In the genomic region with DNA sequence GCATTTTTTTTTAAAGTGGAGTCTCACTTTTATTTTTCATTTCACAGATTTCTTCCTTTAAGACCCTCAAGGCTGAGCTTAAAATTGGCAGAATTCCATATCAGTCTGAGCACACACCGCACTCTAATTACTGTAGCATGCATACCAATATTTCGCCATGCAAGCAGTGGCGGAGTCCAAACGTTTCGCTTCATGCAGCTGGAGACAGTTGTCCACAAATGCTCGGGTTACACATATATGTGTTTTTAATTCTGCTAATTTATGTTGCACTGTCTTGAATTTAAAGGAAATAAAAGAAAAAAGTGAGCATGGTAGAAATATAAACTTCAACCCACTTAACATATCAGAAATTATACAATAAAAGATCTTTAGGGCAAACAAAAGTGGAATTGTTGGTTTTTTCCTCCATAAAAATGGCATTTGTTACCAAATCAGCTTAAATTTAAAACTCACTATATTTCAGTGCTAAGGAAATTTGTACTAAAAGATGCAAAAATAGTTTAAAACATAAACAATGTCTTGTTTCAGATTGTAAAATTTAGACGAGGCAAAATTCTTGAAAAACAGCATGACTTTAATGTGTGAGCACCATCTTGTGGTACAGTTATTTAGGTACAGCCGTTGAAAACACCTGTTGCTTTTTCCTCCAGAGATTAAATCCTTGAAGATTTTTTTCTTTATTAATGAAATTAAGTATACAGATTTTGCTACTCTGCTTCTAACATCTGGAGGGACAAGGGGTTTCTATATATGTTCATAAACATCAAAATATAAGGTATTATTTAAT, we compare ENCODE assay signal across 8 cellular contexts. TPM values are rescaled to one million over a fixed set of nuclear protein-coding genes. Genes with fewer than 3 reads are reported as not detected.
DNase-seq lines count a peak whose midpoint lies in the region; ATAC-seq and TF ChIP-seq lines count a peak whose summit lies in the region.

No MANE protein-coding gene starts in this region.

- H3K18ac ChIP-seq in mesendoderm (ENCODE audit: low read length): no peak overlapping the region

- H3K56ac ChIP-seq in mesendoderm (ENCODE audit: low read length): no peak overlapping the region

- no peak overlapping the region for H3K4ac ChIP-seq in mesendoderm (ENCODE audit: low read depth, low read length)

- no peak overlapping the region for H2BK120ac ChIP-seq in mesendoderm (ENCODE audit: low read depth, low read length)

- no peaks in the 10 kb centered on the region for H3K27me3 ChIP-seq in mesendoderm (ENCODE audit: insufficient read depth, low read length, poor library complexity)

- DNase-seq in GDM1 (lab: John Stamatoyannopoulos, UW): peak; percentile 3
- DNase-seq in NOMO-1 treated with dmso at 0.1 percent for 144 hours (lab: John Stamatoyannopoulos, UW; ENCODE audit: unreplicated experiment): peak; percentile 50
- no peak for DNase-seq in coronary artery (ENCODE audit: low spot score)
- peak; percentile 34 for DNase-seq in mesendoderm
- DNase-seq in islet precursor cell: no peak

- no peak overlapping the region for H3K4me2 ChIP-seq in mesendoderm (ENCODE audit: low read length)

- no CpG with 5 or more reads among the region's 8 CpGs for WGBS in mesendoderm (ENCODE audit: extremely low coverage, insufficient coverage, low lambda C conversion rate)

- no peaks in the 10 kb centered on the region for H3K79me2 ChIP-seq in mesendoderm (ENCODE audit: control insufficient read depth, insufficient read depth, low read length)

- peak; percentile 67 for TF ChIP-seq CTCF in coronary artery (IDR thresholded peaks at IDR 0.05)

- no peak overlapping the region for H2BK5ac ChIP-seq in mesendoderm (ENCODE audit: low read length)

- H3K4me3 ChIP-seq in coronary artery: peak overlapping the region; percentile 18
- H3K4me3 ChIP-seq in mesendoderm (ENCODE audit: low read length): no peak overlapping the region

- no peaks in the 10 kb centered on the region for H3K4me1 ChIP-seq in mesendoderm (ENCODE audit: control insufficient read depth, low read depth, low read length)

- H3K36me3 ChIP-seq in mesendoderm (ENCODE audit: control insufficient read depth, insufficient read depth, low read length): no peaks in the 10 kb centered on the region

- H3K79me1 ChIP-seq in mesendoderm (ENCODE audit: low read length): no peaks in the 10 kb centered on the region

- no peak overlapping the region for H4K8ac ChIP-seq in mesendoderm (ENCODE audit: low read depth, low read length)

- H3K9ac ChIP-seq in mesendoderm (ENCODE audit: low read length): no peak overlapping the region

- no peak overlapping the region for H3K23ac ChIP-seq in mesendoderm (ENCODE audit: low read length)

- peak; percentile 56 for ATAC-seq in HG03280 (IDR thresholded peaks at IDR 0.05; ENCODE audit: unreplicated experiment)
- ATAC-seq in HG02571 (IDR thresholded peaks at IDR 0.05; ENCODE audit: unreplicated experiment): no peak
- no peak for ATAC-seq in GM19467 (IDR thresholded peaks at IDR 0.05; ENCODE audit: unreplicated experiment)

- no peak overlapping the region for H2BK15ac ChIP-seq in mesendoderm (replicated peaks; ENCODE audit: low read depth)

- H3K27ac ChIP-seq in coronary artery (no peak overlapping the region), mesendoderm (ENCODE audit: low read depth, low read length) (no peak overlapping the region)

- H4K5ac ChIP-seq in mesendoderm (ENCODE audit: low read length): no peak overlapping the region

- no peak overlapping the region for H2AK5ac ChIP-seq in mesendoderm (ENCODE audit: low read length)

RNA-seq across cellular contexts. Expression of gene KANSL1L, which starts 24.1 kb away (rescaled TPM):
- 3.8 TPM for polyA plus RNA-seq in mesendoderm (2013, experiment 1 of 2)
- 3.9 TPM for polyA plus RNA-seq in mesendoderm (2013, experiment 2 of 2)

RNA-seq across cellular contexts. Expression of gene ACADL, which starts 30.0 kb away (rescaled TPM):
- polyA plus RNA-seq in mesendoderm (2013, experiment 1 of 2): 0.80 TPM
- 1.0 TPM for polyA plus RNA-seq in mesendoderm (2013, experiment 2 of 2)

Comparison
In these comparisons a context has a peak if more than half of its experiments do, and no peak if none do; other contexts are left out.
1. DNase-seq: peak in GDM1 (single experiment), NOMO-1 treated with dmso at 0.1 percent for 144 hours (single experiment) and mesendoderm (single experiment); none in coronary artery (single experiment) and islet precursor cell (single experiment).